Comparison of ENCODE assay signal across 29 cellular contexts in genomic region chr14:95559203-95559602, GRCh38. TPM values are rescaled to one million over a fixed set of nuclear protein-coding genes. Genes with fewer than 3 reads are reported as not detected.
DNase-seq lines count a peak whose midpoint lies in the region; ATAC-seq, FAIRE-seq and TF ChIP-seq lines count a peak whose summit lies in the region.
"Had no signal": no experiment of that assay in that cellular context is flagged by ENCODE, and none has a peak within 500 bp of the region (broad histone marks: within the 10 kb centered on the region; RNA-seq: fewer than 3 reads in every experiment).

No MANE protein-coding gene starts in this region.

- DNase-seq in IMR-90 (no peak), bronchial epithelial cell (ENCODE audit: low read depth) (peak; percentile 57), left lobe of liver (ENCODE audit: low spot score) (no peak), retinal pigment epithelial cell (ENCODE audit: low read depth) (peak; percentile 89)
- no peak for DNase-seq in activated T-cell treated with anti-CD3 and anti-CD28 coated beads, Interleukin-2, amount 50 U/mL, for 72 hours
- DNase-seq in activated CD4-positive, alpha-beta T cell treated with anti-CD3 and anti-CD28 coated beads for 48 hours: no peak
- DNase-seq in activated naive CD4-positive, alpha-beta T cell treated with anti-CD3 and anti-CD28 coated beads for 36 hours: no peak
- DNase-seq: AML-193; CD4-positive, alpha-beta memory T cell; COR-L47; DMS53; KBM-7; MV-4-11; NCI-H1105; NCI-H146; NCI-H1930; NCI-H2107; NCI-H446; NCI-H524 treated with DMSO at 0.1 percent for 48 hours; NCI-H774; PC-9; Right ventricle myocardium superior had no signal

- no peaks in the 10 kb centered on the region for H3K36me3 Mint-ChIP-seq in activated T-cell treated with anti-CD3 and anti-CD28 coated beads, Interleukin-2, amount 50 U/mL, for 72 hours (ENCODE audit: insufficient read depth in 2 of 2)
- H3K36me3 Mint-ChIP-seq in activated naive CD4-positive, alpha-beta T cell treated with anti-CD3 and anti-CD28 coated beads for 36 hours (ENCODE audit: low read depth): no peaks in the 10 kb centered on the region
- H3K36me3 Mint-ChIP-seq: CD4-positive, alpha-beta memory T cell had no signal

- no peak overlapping the region for H3K4me3 Mint-ChIP-seq in activated T-cell treated with anti-CD3 and anti-CD28 coated beads, Interleukin-2, amount 50 U/mL, for 72 hours
- no peak overlapping the region for H3K4me3 Mint-ChIP-seq in activated naive CD4-positive, alpha-beta T cell treated with anti-CD3 and anti-CD28 coated beads for 36 hours
- H3K4me3 Mint-ChIP-seq: CD4-positive, alpha-beta memory T cell had no signal

- in situ Hi-C loops in IMR-90 (cut with MboI; ENCODE audit: low sequenced_read_pairs): loop anchor here (10.0 to 25.0 kb wide), 2 partner anchors 436 to 853 kb away; no protein-coding TSS in a partner anchor

- H3K9ac ChIP-seq in IMR-90 (ENCODE audit: low read depth, low read length): no peak overlapping the region
- H3K9ac ChIP-seq: BLaER1 treated with 17β-estradiol and CSF1 and Interleukin-3, amounts not matched to agents 10 nM and 100 nM had no signal

- H4K8ac ChIP-seq in IMR-90 (ENCODE audit: low read depth in 2 of 2, low read length in 2 of 2): no peak overlapping the region

- CTCF ChIA-PET in IMR-90 (lab: Yijun Ruan, JAX): interaction anchor here (0.7 to 1.6 kb wide), 2 partner anchors 215 to 836 kb away, joined by 3 to 8 read pairs; no protein-coding TSS in a partner anchor
- CTCF ChIA-PET in activated naive CD4-positive, alpha-beta T cell treated with anti-CD3 and anti-CD28 coated beads for 36 hours (lab: Charles Lee): interaction anchor here (0.5 to 2.0 kb wide), 15 partner anchors 20 to 519 kb away, joined by 3 to 11 read pairs (median 4); no protein-coding TSS in a partner anchor

- no peaks in the 10 kb centered on the region for H4K20me1 ChIP-seq in IMR-90 (ENCODE audit: insufficient read depth, low read length)
- H4K20me1 ChIP-seq: BLaER1 treated with 17β-estradiol and CSF1 and Interleukin-3, amounts not matched to agents 10 nM and 100 nM had no signal

- ATAC-seq in IMR-90 (ENCODE audit: low read depth) (no peak), left lobe of liver (peak; percentile 12), GM19324 (IDR thresholded peaks at IDR 0.05; ENCODE audit: low FRiP score, unreplicated experiment) (no peak)
- no peak for ATAC-seq in activated T-cell treated with anti-CD3 and anti-CD28 coated beads, Interleukin-2, amount 50 U/mL, for 72 hours (replicated peaks in 1 of 2)
- ATAC-seq: HCT116 had no signal

- no peak for TF ChIP-seq RAD21 in IMR-90 (IDR thresholded peaks at IDR 0.05; ENCODE audit: low read length)

- no peak overlapping the region for H4K91ac ChIP-seq in IMR-90 (ENCODE audit: insufficient read depth, low read depth, low read length)

- no peak overlapping the region for H3K56ac ChIP-seq in IMR-90 (ENCODE audit: extremely low read depth, insufficient read depth, low read length)

- no peak overlapping the region for H3K23ac ChIP-seq in IMR-90 (ENCODE audit: low read depth, low read length)

- H3K27ac ChIP-seq in IMR-90 (ENCODE audit: insufficient read depth, low read length): no peak overlapping the region
- H3K27ac ChIP-seq: BLaER1 treated with 17β-estradiol and CSF1 and Interleukin-3, amounts not matched to agents 10 nM and 100 nM; PC-9; SJSA1 had no signal

- no peak for TF ChIP-seq CTCF in IMR-90 (conservative IDR thresholded peaks at IDR 0.05; ENCODE audit: low read depth, low read length)
- no peak for TF ChIP-seq CTCF in bronchial epithelial cell (IDR thresholded peaks at IDR 0.05; ENCODE audit: insufficient read depth, low read length, severe bottlenecking)
- TF ChIP-seq CTCF in retinal pigment epithelial cell (conservative IDR thresholded peaks at IDR 0.05; ENCODE audit: low read depth, low read length): no peak

- no peak overlapping the region for H2BK120ac ChIP-seq in IMR-90 (ENCODE audit: low read depth, low read length)

- no peaks in the 10 kb centered on the region for H3K9me1 ChIP-seq in IMR-90 (ENCODE audit: insufficient read depth, low read length)

- no peaks in the 10 kb centered on the region for H3K9me3 Mint-ChIP-seq in activated T-cell treated with anti-CD3 and anti-CD28 coated beads, Interleukin-2, amount 50 U/mL, for 72 hours
- no peaks in the 10 kb centered on the region for H3K9me3 Mint-ChIP-seq in activated naive CD4-positive, alpha-beta T cell treated with anti-CD3 and anti-CD28 coated beads for 36 hours

- POLR2A ChIA-PET in IMR-90 (lab: Charles Lee; ENCODE audit: unreplicated experiment): no interaction called here

- H2AK5ac ChIP-seq in IMR-90 (ENCODE audit: low read depth, low read length): no peak overlapping the region

- H3K27ac Mint-ChIP-seq in activated T-cell treated with anti-CD3 and anti-CD28 coated beads, Interleukin-2, amount 50 U/mL, for 72 hours: no peak overlapping the region
- H3K27ac Mint-ChIP-seq in activated naive CD4-positive, alpha-beta T cell treated with anti-CD3 and anti-CD28 coated beads for 36 hours: no peak overlapping the region

- H3K4me1 Mint-ChIP-seq in activated T-cell treated with anti-CD3 and anti-CD28 coated beads, Interleukin-2, amount 50 U/mL, for 72 hours (ENCODE audit: low read depth): peaks cover 5% of the 10 kb centered on the region
- H3K4me1 Mint-ChIP-seq in activated naive CD4-positive, alpha-beta T cell treated with anti-CD3 and anti-CD28 coated beads for 36 hours (ENCODE audit: low read depth): no peaks in the 10 kb centered on the region

- H3K18ac ChIP-seq in IMR-90 (ENCODE audit: low read depth, low read length): no peak overlapping the region

- no peak for FAIRE-seq in bronchial epithelial cell (lab: Jason Lieb, UNC)
- FAIRE-seq: A204.1, GM18507 had no signal

- H2BK5ac ChIP-seq in IMR-90 (ENCODE audit: low read depth, low read length, poor library complexity, severe bottlenecking): no peak overlapping the region

- no peaks in the 10 kb centered on the region for H3K9me3 ChIP-seq in IMR-90 (ENCODE audit: control insufficient read depth, insufficient read depth, low read length)
- H3K9me3 ChIP-seq: SJSA1 had no signal

- intact Hi-C loops in IMR-90 (cut with micrococcal nuclease): no loop called here
- intact Hi-C loops in activated naive CD4-positive, alpha-beta T cell treated with anti-CD3 and anti-CD28 coated beads for 36 hours (cut with micrococcal nuclease): no loop called here

- no peak overlapping the region for H2AK9ac ChIP-seq in IMR-90 (replicated peaks; ENCODE audit: low read depth, low read length, poor library complexity)

- no peaks in the 10 kb centered on the region for H3K36me3 ChIP-seq in IMR-90 (ENCODE audit: control insufficient read depth, insufficient read depth, low read length)
- no peaks in the 10 kb centered on the region for H3K36me3 ChIP-seq in bronchial epithelial cell (ENCODE audit: control insufficient read depth, insufficient read depth, low read length)
- H3K36me3 ChIP-seq: SJSA1 had no signal

- H3K4me3 ChIP-seq in IMR-90 (ENCODE audit: insufficient read depth, low read depth, low read length) (no peak overlapping the region), bronchial epithelial cell (ENCODE audit: low read depth, low read length) (no peak overlapping the region), retinal pigment epithelial cell (ENCODE audit: low read length) (no peak overlapping the region)
- H3K4me3 ChIP-seq: BLaER1 treated with 17β-estradiol and CSF1 and Interleukin-3, amounts not matched to agents 10 nM and 100 nM; PC-9; SJSA1 had no signal

- no peaks in the 10 kb centered on the region for H3K79me1 ChIP-seq in IMR-90 (ENCODE audit: low read depth in 1 of 2, low read length in 2 of 2)

- no peaks in the 10 kb centered on the region for H3K27me3 Mint-ChIP-seq in activated T-cell treated with anti-CD3 and anti-CD28 coated beads, Interleukin-2, amount 50 U/mL, for 72 hours (ENCODE audit: low read depth)
- H3K27me3 Mint-ChIP-seq in activated naive CD4-positive, alpha-beta T cell treated with anti-CD3 and anti-CD28 coated beads for 36 hours (ENCODE audit: low read depth): peaks cover 2% of the 10 kb centered on the region

- H3K4ac ChIP-seq in IMR-90 (ENCODE audit: low read depth, low read length): no peak overlapping the region

- H3K4me1 ChIP-seq in IMR-90 (ENCODE audit: control insufficient read depth, insufficient read depth, low read length): no peaks in the 10 kb centered on the region
- H3K4me1 ChIP-seq: SJSA1 had no signal

- dilution Hi-C loops in IMR-90 (cut with HindIII; ENCODE audit: low sequenced_read_pairs, unreplicated experiment): loop anchor here (25.0 kb wide), 1 partner anchor 228 kb away; no protein-coding TSS in a partner anchor

- TF ChIP-seq POLR2A in IMR-90 (IDR thresholded peaks at IDR 0.05; ENCODE audit: low read depth, low read length): no peak

- BruUV-seq in IMR-90 (replicated peaks; lab: Mats Ljungman, UMichigan): no TSS peak

- no peak overlapping the region for H4K5ac ChIP-seq in IMR-90 (ENCODE audit: low read depth, low read length)

- H3K27me3 ChIP-seq in IMR-90 (ENCODE audit: control insufficient read depth, insufficient read depth, low read length) (peaks cover 7% of the 10 kb centered on the region), bronchial epithelial cell (ENCODE audit: control insufficient read depth, insufficient read depth, low read length) (no peaks in the 10 kb centered on the region)
- H3K27me3 ChIP-seq: BLaER1 treated with 17β-estradiol and CSF1 and Interleukin-3, amounts not matched to agents 10 nM and 100 nM; SJSA1 had no signal

- no peak overlapping the region for H2AFZ ChIP-seq in IMR-90 (replicated peaks; ENCODE audit: low read length, poor library complexity)
- H2AFZ ChIP-seq: PC-9 had no signal

- no peak overlapping the region for H2BK15ac ChIP-seq in IMR-90 (ENCODE audit: low read depth, low read length)

- H2BK20ac ChIP-seq in IMR-90 (ENCODE audit: low read depth, low read length): no peak overlapping the region

- 21% methylated on average over 3 of the region's 6 CpGs; no CpG with 5 or more reads in 1 of the 2 experiments for WGBS in IMR-90 (ENCODE audit: extremely low coverage in 2 of 2, insufficient read length in 1 of 2), 2 experiments

- H3K14ac ChIP-seq in IMR-90 (replicated peaks; ENCODE audit: low read depth, low read length): no peak overlapping the region

- no peak overlapping the region for H3K4me2 ChIP-seq in IMR-90 (ENCODE audit: low read depth, low read length)
- H3K4me2 ChIP-seq: BLaER1 treated with 17β-estradiol and CSF1 and Interleukin-3, amounts not matched to agents 10 nM and 100 nM; PC-9 had no signal

RNA-seq across cellular contexts. Expression of gene GLRX5, which starts 24.4 kb away (rescaled TPM):
- total RNA-seq in IMR-90 (2012; rRNA removed) (32.4 and 59.2 TPM in 2 replicates), bronchial epithelial cell (41.6 and 74.8 TPM in 2 replicates), left lobe of liver (31.4 TPM)
- 31.7 and 40.4 TPM in 2 replicates for polyA plus RNA-seq in IMR-90 (2012; rRNA removed)
- 13.3 and 15.9 TPM in 2 replicates for polyA plus RNA-seq in IMR-90 (2012; cell fraction: cytosol; rRNA removed)
- 5.0 and 14.4 TPM in 2 replicates for polyA plus RNA-seq in IMR-90 (2012; cell fraction: nucleus; rRNA removed; ENCODE audit: low replicate concordance)
- 10 to 100 TPM; 23.1 to 26.3 TPM for total RNA-seq in activated T-cell treated with anti-CD3 and anti-CD28 coated beads, Interleukin-2, amount 50 U/mL, for 72 hours
- total RNA-seq in activated naive CD4-positive, alpha-beta T cell treated with anti-CD3 and anti-CD28 coated beads for 36 hours: 10 to 100 TPM; 34.2 to 34.6 TPM

RNA-seq across cellular contexts. Expression of gene SYNE3, which starts 42.8 kb away (rescaled TPM):
- total RNA-seq in IMR-90 (2012; rRNA removed) (5.0 TPM in 2 replicates), bronchial epithelial cell (4.6 and 5.3 TPM in 2 replicates), left lobe of liver (13.6 TPM)
- 2.9 and 3.1 TPM in 2 replicates for polyA plus RNA-seq in IMR-90 (2012; rRNA removed)
- 1.9 and 2.6 TPM in 2 replicates for polyA plus RNA-seq in IMR-90 (2012; cell fraction: cytosol; rRNA removed)
- 6.1 and 7.9 TPM in 2 replicates for polyA plus RNA-seq in IMR-90 (2012; cell fraction: nucleus; rRNA removed; ENCODE audit: low replicate concordance)
- 10 to 100 TPM; 59.9 to 66.2 TPM for total RNA-seq in activated T-cell treated with anti-CD3 and anti-CD28 coated beads, Interleukin-2, amount 50 U/mL, for 72 hours
- total RNA-seq in activated naive CD4-positive, alpha-beta T cell treated with anti-CD3 and anti-CD28 coated beads for 36 hours: 10 to 100 TPM; 21.6 to 22.8 TPM
- total RNA-seq: HT-29 had no signal

Comparison
In these comparisons a context has a peak if more than half of its experiments do, and no peak if none do; other contexts are left out.
1. DNase-seq: peak in bronchial epithelial cell (single experiment) and retinal pigment epithelial cell (single experiment); none in IMR-90 (single experiment), left lobe of liver (single experiment), activated T-cell treated with anti-CD3 and anti-CD28 coated beads, Interleukin-2, amount 50 U/mL, for 72 hours (0 of 2), activated CD4-positive, alpha-beta T cell treated with anti-CD3 and anti-CD28 coated beads for 48 hours (single experiment) and activated naive CD4-positive, alpha-beta T cell treated with anti-CD3 and anti-CD28 coated beads for 36 hours (single experiment).